In the genomic region with DNA sequence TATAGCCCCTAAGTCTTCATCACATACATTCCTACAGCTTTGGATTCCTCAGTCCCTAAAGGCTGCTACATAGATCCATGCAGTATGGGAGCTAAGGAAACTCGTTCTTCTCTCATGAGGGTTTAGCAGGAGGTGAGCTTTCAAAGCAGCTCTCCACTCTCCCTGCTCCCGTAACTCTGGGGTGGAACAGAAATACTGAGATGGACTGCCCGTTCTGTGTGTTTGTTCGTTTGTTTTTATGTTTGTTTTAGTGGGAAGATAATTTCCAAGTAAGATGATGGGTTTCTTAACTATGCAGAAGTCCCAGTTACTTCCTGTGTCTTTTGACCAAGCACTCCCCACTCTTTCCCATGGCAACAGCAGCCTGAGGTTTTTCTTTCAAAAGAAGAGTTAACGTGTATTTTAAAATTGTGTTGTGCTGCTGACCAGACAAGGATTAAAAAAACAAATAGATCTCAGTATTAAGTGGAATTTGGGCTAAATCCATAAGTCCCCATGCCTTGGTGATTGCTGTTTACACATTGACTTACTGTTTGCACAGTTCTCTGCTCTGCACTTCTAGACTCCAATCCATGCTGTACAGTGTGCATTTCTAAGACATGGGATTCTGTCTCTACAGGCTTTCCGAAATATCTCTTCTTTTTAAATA, we compare ENCODE assay signal across 17 cellular contexts.
A peak's percentile ranks its signal among the peaks of the same experiment; 100 is the strongest.
DNase-seq lines count a peak whose midpoint lies in the region; ATAC-seq and TF ChIP-seq lines count a peak whose summit lies in the region.
"Had no signal": no experiment of that assay in that cellular context is flagged by ENCODE, and none has a peak within 500 bp of the region (broad histone marks: within the 10 kb centered on the region; RNA-seq: fewer than 3 reads in every experiment).

No MANE protein-coding gene starts in this region.

- H3K4me1 ChIP-seq in uterus = no peaks in the 10 kb centered on the region
- H3K4me1 ChIP-seq: adrenal gland had no signal

- intact Hi-C loops in uterus (cut with DNase I; ENCODE audit: low total_unique reads) = no loop called here

- no peak for TF ChIP-seq CTCF in WERI-Rb-1 (IDR thresholded peaks at IDR 0.05; ENCODE audit: low read depth, low read length)
- TF ChIP-seq CTCF in uterus (IDR thresholded peaks at IDR 0.05) = no peak

- H3K4me3 ChIP-seq in WERI-Rb-1 (ENCODE audit: low read depth, low read length) = no peak overlapping the region
- no peak overlapping the region for H3K4me3 ChIP-seq in uterus
- H3K4me3 ChIP-seq: adrenal gland, GM12878, lower lobe of right lung, upper lobe of right lung had no signal

- no peak for TF ChIP-seq POLR2A in uterus (IDR thresholded peaks at IDR 0.05)

- H3K9me3 ChIP-seq in WERI-Rb-1 (ENCODE audit: severe bottlenecking) (no peaks in the 10 kb centered on the region), uterus (no peaks in the 10 kb centered on the region)
- H3K9me3 ChIP-seq: adrenal gland, lower lobe of right lung, upper lobe of right lung had no signal

- H3K27ac ChIP-seq in WERI-Rb-1 (peak overlapping the region; percentile 85), uterus (no peak overlapping the region)
- H3K27ac ChIP-seq: adrenal gland, lower lobe of right lung, upper lobe of right lung had no signal

- peak; percentile 22 for DNase-seq in NCI-H2227 treated with DMSO at 0.1 percent for 48 hours (lab: John Stamatoyannopoulos, UW)
- DNase-seq in NCI-H2227 (lab: John Stamatoyannopoulos, UW; ENCODE audit: unreplicated experiment) = no peak
- DNase-seq in WERI-Rb-1 = no peak
- DNase-seq in iris pigment epithelial cell (ENCODE audit: low read depth) = peak; percentile 21
- DNase-seq in stromal cell of bone marrow (ENCODE audit: low read depth) = peak; percentile 13
- DNase-seq in uterus = no peak
- DNase-seq in NCI-H226 = no peak
- DNase-seq: adrenal gland; foreskin melanocyte; lower lobe of right lung; naive B cell; NK-92 treated with Interleukin-12 subunit alpha and Interleukin-12 subunit beta, amount 100 ng/mL, for 24 hours; stimulated activated CD4-positive, alpha-beta T cell treated with anti-CD3 and anti-CD28 coated beads, Interleukin-15, amount 100 ng/mL, for 24 hours; stimulated activated naive CD8-positive, alpha-beta T cell treated with anti-CD3 and anti-CD28 coated beads, Interleukin-15, amount 100 ng/mL, for 72 hours; upper lobe of right lung had no signal

- no peak for ATAC-seq in GM19035 (IDR thresholded peaks at IDR 0.05; ENCODE audit: unreplicated experiment)
- ATAC-seq: GM12878; lower lobe of right lung; stimulated activated naive CD8-positive, alpha-beta T cell treated with anti-CD3 and anti-CD28 coated beads, Interleukin-15, amount 100 ng/mL, for 72 hours; upper lobe of right lung had no signal

- H3K36me3 ChIP-seq in WERI-Rb-1 (no peaks in the 10 kb centered on the region), uterus (no peaks in the 10 kb centered on the region)
- H3K36me3 ChIP-seq: adrenal gland, lower lobe of right lung, upper lobe of right lung had no signal

- H3K27me3 ChIP-seq in WERI-Rb-1 (ENCODE audit: insufficient read depth, low read depth, severe bottlenecking) (no peaks in the 10 kb centered on the region), uterus (no peaks in the 10 kb centered on the region)
- H3K27me3 ChIP-seq: adrenal gland, upper lobe of right lung had no signal

Comparison
In these comparisons a context has a peak if more than half of its experiments do, and no peak if none do; other contexts are left out.
1. DNase-seq: peak in NCI-H2227 treated with DMSO at 0.1 percent for 48 hours (single experiment), iris pigment epithelial cell (single experiment) and stromal cell of bone marrow (single experiment); none in NCI-H2227 (single experiment), WERI-Rb-1 (single experiment), uterus (0 of 2) and NCI-H226 (single experiment).